Comparison of ENCODE assay signal across 1 cellular context in genomic region chr10:101038486-101038885, GRCh38.
TF ChIP-seq lines count a peak whose summit lies in the region.

No MANE protein-coding gene starts in this region.

TF ChIP-seq in H1, 55 proteins besides CTCF, POLR2A, EP300 and RAD21:
- TF ChIP-seq ATF2 (IDR thresholded peaks at IDR 0.05; ENCODE audit: low read length), result no peak
- no peak for TF ChIP-seq KDM4A (IDR thresholded peaks at IDR 0.05; ENCODE audit: low read depth, low read length, severe bottlenecking)
- no peak for TF ChIP-seq CHD1 (IDR thresholded peaks at IDR 0.05; ENCODE audit: low read depth, low read length)
- TF ChIP-seq RNF2 (IDR thresholded peaks at IDR 0.05; ENCODE audit: borderline replicate concordance, low read depth, low read length, missing control alignments, poor library complexity, severe bottlenecking), result no peak
- no peak for TF ChIP-seq SUZ12 (IDR thresholded peaks at IDR 0.05; ENCODE audit: low read length)
- TF ChIP-seq HDAC6 (IDR thresholded peaks at IDR 0.05; ENCODE audit: low read depth, low read length), result no peak
TF ChIP-seq in H1: peak in this region for 0.
